In genomic region chr6:4506806-4507205, GRCh38 we compare ENCODE assay signal across 18 cellular contexts.
DNase-seq lines count a peak whose midpoint lies in the region; ATAC-seq, FAIRE-seq and TF ChIP-seq lines count a peak whose summit lies in the region.
"Had no signal": no experiment of that assay in that cellular context is flagged by ENCODE, and none has a peak within 500 bp of the region (broad histone marks: within the 10 kb centered on the region; RNA-seq: fewer than 3 reads in every experiment).

No MANE protein-coding gene starts in this region.

- no peaks in the 10 kb centered on the region for H3K79me1 ChIP-seq in H1 (ENCODE audit: low read depth, low read length)

- H3K36me3 ChIP-seq in H1 (ENCODE audit: control insufficient read depth in 2 of 4, insufficient read depth in 4 of 4, low read length in 3 of 4): no peaks in the 10 kb centered on the region
- no peaks in the 10 kb centered on the region for H3K36me3 ChIP-seq in tibial artery
- no peaks in the 10 kb centered on the region for H3K36me3 ChIP-seq in gastrocnemius medialis

- intact Hi-C loops in tibial artery (cut with DNase I; ENCODE audit: low total_unique reads): no loop called here
- intact Hi-C loops in gastrocnemius medialis (cut with DNase I; ENCODE audit: low total_unique reads): no loop called here

- H3K4me2 ChIP-seq in H1 (ENCODE audit: insufficient read depth in 1 of 2, low read depth in 2 of 2, low read length in 2 of 2): no peak overlapping the region

- H3K23me2 ChIP-seq in H1 (ENCODE audit: low read depth, low read length): no peaks in the 10 kb centered on the region; the same call in 1 of the 2 replicates

- TF ChIP-seq POLR2A in H1 (IDR thresholded peaks at IDR 0.05; ENCODE audit: control extremely low read depth in 1 of 2, low read depth in 2 of 2, low read length in 2 of 2) (no peak), gastrocnemius medialis (IDR thresholded peaks at IDR 0.05) (no peak)

- no peak overlapping the region for H3K23ac ChIP-seq in H1 (ENCODE audit: insufficient read length)

- DNase-seq in EL (peak; percentile 51), NCI-H69 (lab: John Stamatoyannopoulos, UW) (peak; percentile 9), H1 (ENCODE audit: low read depth in 1 of 2, low spot score in 2 of 2) (no peak), fibroblast of villous mesenchyme (ENCODE audit: low read depth) (peak; percentile 7), tibial artery (no peak), gastrocnemius medialis (no peak)
- DNase-seq: ACHN; C1 segment of cervical spinal cord; CD4-positive, alpha-beta T cell; DMS79; GF-D8 had no signal

- no peak for TF ChIP-seq EP300 in H1 (IDR thresholded peaks at IDR 0.05; ENCODE audit: borderline replicate concordance in 1 of 2, low read depth in 2 of 2, low read length in 2 of 2)

- H3K18ac ChIP-seq in H1 (ENCODE audit: extremely low read depth, low read length): no peak overlapping the region

- ATAC-seq in HG02973 (IDR thresholded peaks at IDR 0.05; ENCODE audit: unreplicated experiment) (no peak), HG03571 (IDR thresholded peaks at IDR 0.05; ENCODE audit: unreplicated experiment) (no peak), gastrocnemius medialis (no peak)
- ATAC-seq: HCT116, HepG2 had no signal

- no peak for TF ChIP-seq CTCF in H1 (IDR thresholded peaks at IDR 0.05; ENCODE audit: control extremely low read depth in 1 of 3, insufficient read depth in 1 of 3, low read depth in 1 of 3, low read length in 3 of 3)
- TF ChIP-seq CTCF in fibroblast of villous mesenchyme (IDR thresholded peaks at IDR 0.05; ENCODE audit: insufficient read depth, low read depth, low read length): no peak
- no peak for TF ChIP-seq CTCF in tibial artery (IDR thresholded peaks at IDR 0.05)
- no peak for TF ChIP-seq CTCF in gastrocnemius medialis (IDR thresholded peaks at IDR 0.05 in 4 of 5, conservative IDR thresholded peaks at IDR 0.05 in 1 of 5)

- H3K27ac ChIP-seq in H1 (ENCODE audit: low read depth, low read length) (no peak overlapping the region), tibial artery (no peak overlapping the region), gastrocnemius medialis (no peak overlapping the region)

- no peak overlapping the region for H2AK5ac ChIP-seq in H1 (ENCODE audit: low read depth, low read length)

- no peaks in the 10 kb centered on the region for H3K79me2 ChIP-seq in H1 (ENCODE audit: control insufficient read depth in 1 of 2, insufficient read depth in 2 of 2, low read length in 2 of 2)

- no peak overlapping the region for H2BK15ac ChIP-seq in H1 (ENCODE audit: low read length)

- H3K27me3 ChIP-seq in H1 (replicated peaks in 1 of 4; ENCODE audit: control insufficient read depth in 3 of 4, extremely low read depth in 1 of 4, insufficient read depth in 3 of 4, low read length in 3 of 4) (no peaks in the 10 kb centered on the region), tibial artery (no peaks in the 10 kb centered on the region), gastrocnemius medialis (no peaks in the 10 kb centered on the region)

- H3K9ac ChIP-seq in H1 (replicated peaks in 1 of 4; ENCODE audit: extremely low read depth in 1 of 4, low read depth in 3 of 4, low read length in 3 of 4): no peak overlapping the region

- H3K14ac ChIP-seq in H1 (ENCODE audit: insufficient read length): no peak overlapping the region

- no peak overlapping the region for H2AFZ ChIP-seq in H1 (ENCODE audit: low read length)

- H4K20me1 ChIP-seq in H1 (replicated peaks in 1 of 2; ENCODE audit: control insufficient read depth in 1 of 2, insufficient read depth in 2 of 2, low read length in 2 of 2): no peaks in the 10 kb centered on the region

- no peak for TF ChIP-seq RAD21 in H1 (IDR thresholded peaks at IDR 0.05 in 1 of 2, conservative IDR thresholded peaks at IDR 0.05 in 1 of 2; ENCODE audit: low read depth in 2 of 2, low read length in 2 of 2)

- H3K9me3 ChIP-seq in H1 (ENCODE audit: insufficient read depth in 2 of 2, low read depth in 1 of 2, low read length in 1 of 2): no peaks in the 10 kb centered on the region
- no peaks in the 10 kb centered on the region for H3K9me3 ChIP-seq in tibial artery
- no peaks in the 10 kb centered on the region for H3K9me3 ChIP-seq in gastrocnemius medialis

- WGBS in H1 (ENCODE audit: extremely low coverage in 1 of 2, insufficient coverage in 1 of 2, insufficient read length in 1 of 2, insufficient replicate concordance in 2 of 2, low coverage in 1 of 2, low lambda C conversion rate in 2 of 2, missing lambda C conversion rate in 1 of 2), 2 experiments: 76% methylated on average over 1 of the region's 1 CpG; no CpG with 5 or more reads in 1 of the 2 experiments

- POLR2A ChIA-PET in H1 (lab: Charles Lee; ENCODE audit: partially characterized antibody): no interaction called here

- peaks cover 0 to 18% (median 10%) of the 10 kb centered on the region in 4 experiments; a peak in 4 of 7 replicates for H3K4me1 ChIP-seq in H1 (replicated peaks in 1 of 4; ENCODE audit: control insufficient read depth in 3 of 4, insufficient read depth in 4 of 4, low read length in 3 of 4)
- H3K4me1 ChIP-seq in tibial artery: no peaks in the 10 kb centered on the region
- no peaks in the 10 kb centered on the region for H3K4me1 ChIP-seq in gastrocnemius medialis

- no peak overlapping the region for H2BK120ac ChIP-seq in H1 (replicated peaks; ENCODE audit: low read depth, low read length)

- no peak overlapping the region for H2BK5ac ChIP-seq in H1 (ENCODE audit: low read depth, low read length)

- H3K4ac ChIP-seq in H1 (replicated peaks; ENCODE audit: insufficient read length, low read depth, low read length): no peak overlapping the region

- no peak overlapping the region for H4K91ac ChIP-seq in H1 (replicated peaks; ENCODE audit: insufficient read length, low read length)

- H3K4me3 ChIP-seq in H1 (ENCODE audit: extremely low read depth in 1 of 4, insufficient read depth in 2 of 4, low read depth in 3 of 4, low read length in 4 of 4) (no peak overlapping the region), fibroblast of villous mesenchyme (ENCODE audit: low read depth, low read length) (no peak overlapping the region), tibial artery (no peak overlapping the region), gastrocnemius medialis (no peak overlapping the region)

- FAIRE-seq in H1 (lab: Jason Lieb, UNC): no peak
- FAIRE-seq: GM19239, H54, HepG2, HTR-8/SVneo had no signal

- H2BK12ac ChIP-seq in H1 (ENCODE audit: low read depth, low read length): no peak overlapping the region

- H4K8ac ChIP-seq in H1 (ENCODE audit: extremely low read depth, insufficient read depth, low read length): no peak overlapping the region

- 0 out of 2 replicates have a peak overlapping the region, but pooled peaks have one; percentile 48 for H2BK20ac ChIP-seq in H1 (ENCODE audit: low read length)

- no peak overlapping the region for H4K5ac ChIP-seq in H1 (ENCODE audit: insufficient read length, low read depth, low read length)

- CTCF ChIA-PET in H1 (lab: Charles Lee; ENCODE audit: partially characterized antibody): no interaction called here

- in situ Hi-C loops in gastrocnemius medialis (cut with MboI; ENCODE audit: low sequenced_read_pairs in 4 of 4): no loop called here

- no peak overlapping the region for H3K56ac ChIP-seq in H1 (replicated peaks; ENCODE audit: insufficient read length, low read depth, low read length)

TF ChIP-seq in H1, 55 proteins besides CTCF, POLR2A, EP300 and RAD21:
- no peak for TF ChIP-seq KDM4A (IDR thresholded peaks at IDR 0.05; ENCODE audit: low read depth, low read length, severe bottlenecking)
- TF ChIP-seq ASH2L (IDR thresholded peaks at IDR 0.05; ENCODE audit: low read length): no peak
- TF ChIP-seq CEBPB (IDR thresholded peaks at IDR 0.05; ENCODE audit: low read depth, low read length): no peak
- TF ChIP-seq POU5F1 (IDR thresholded peaks at IDR 0.05; ENCODE audit: low read depth, low read length): no peak
- TF ChIP-seq RXRA (IDR thresholded peaks at IDR 0.05; ENCODE audit: insufficient read depth, low read depth, low read length): no peak

Comparison
In these comparisons a context has a peak if more than half of its experiments do, and no peak if none do; other contexts are left out.
1. DNase-seq: peak in EL (single experiment), NCI-H69 (single experiment) and fibroblast of villous mesenchyme (single experiment); none in H1 (0 of 2), tibial artery (0 of 2) and gastrocnemius medialis (0 of 2).